Comparison of ENCODE assay signal across 21 cellular contexts in genomic region chr10:37896436-37896835, GRCh38.
"Had no signal": no experiment of that assay in that cellular context is flagged by ENCODE, and none has a peak within 500 bp of the region (broad histone marks: within the 10 kb centered on the region; RNA-seq: fewer than 3 reads in every experiment).

No MANE protein-coding gene starts in this region.

- H3K27me3 ChIP-seq: neutrophil, right lobe of liver, suprapubic skin, transverse colon, upper lobe of right lung, uterus had no signal

- H3K4me1 Mint-ChIP-seq: neural crest cell; stimulated activated naive B cell treated with anti-CD40 and anti-IgM and Interleukin-4, amounts not matched to agents 10 μg/mL and 1 μg/mL and 100 μg/mL, for 72 hours had no signal

- H3K4me1 ChIP-seq: lower lobe of right lung, parathyroid adenoma, right lobe of liver, suprapubic skin, transverse colon, upper lobe of right lung, uterus had no signal

- H3K9ac ChIP-seq: parathyroid adenoma had no signal

- H3K27me3 Mint-ChIP-seq: natural killer cell treated with Interleukin-12 subunit alpha and Interleukin-12 subunit beta and Interleukin-15 and Interleukin-18, amount 100 ng/mL, for 72 hours; progenitor cell of endocrine pancreas; stimulated activated naive B cell treated with anti-CD40 and anti-IgM and Interleukin-4, amounts not matched to agents 10 μg/mL and 1 μg/mL and 100 μg/mL, for 72 hours; stimulated activated naive CD8-positive, alpha-beta T cell treated with anti-CD3 and anti-CD28 coated beads, Interleukin-15, Interleukin-2, amounts not matched to agents 100 ng/mL and 50 ng/mL, for 24 hours had no signal

- H3K27ac Mint-ChIP-seq: natural killer cell treated with Interleukin-12 subunit alpha and Interleukin-12 subunit beta and Interleukin-15 and Interleukin-18, amount 100 ng/mL, for 72 hours; progenitor cell of endocrine pancreas; stimulated activated naive B cell treated with anti-CD40 and anti-IgM and Interleukin-4, amounts not matched to agents 10 μg/mL and 1 μg/mL and 100 μg/mL, for 72 hours; stimulated activated naive CD8-positive, alpha-beta T cell treated with anti-CD3 and anti-CD28 coated beads, Interleukin-15, Interleukin-2, amounts not matched to agents 100 ng/mL and 50 ng/mL, for 24 hours had no signal

- DNase-seq: dermis blood vessel endothelial cell; effector memory CD4-positive, alpha-beta T cell; hypothalamus; left ventricle myocardium superior; lower lobe of right lung; right lobe of liver; small intestine; stimulated activated CD4-positive, alpha-beta T cell treated with anti-CD3 and anti-CD28 coated beads, Interleukin-15, amount 100 ng/mL, for 24 hours; stimulated activated CD4-positive, alpha-beta T cell treated with anti-CD3 and anti-CD28 coated beads, Interleukin-2, amount 100 ng/mL, for 48 hours; stimulated activated naive B cell treated with anti-CD40 and anti-IgM and Interleukin-4, amounts not matched to agents 10 μg/mL and 1 μg/mL and 100 μg/mL, for 72 hours; transverse colon; upper lobe of right lung; uterus had no signal

- H3K4me3 ChIP-seq: coronary artery, lower lobe of right lung, right lobe of liver, suprapubic skin, transverse colon, upper lobe of right lung, uterus had no signal

- H3K36me3 ChIP-seq: lower lobe of right lung, neutrophil, right lobe of liver, suprapubic skin, transverse colon, upper lobe of right lung, uterus had no signal

- H3K27ac ChIP-seq: coronary artery, lower lobe of right lung, neutrophil, parathyroid adenoma, right lobe of liver, suprapubic skin, transverse colon, upper lobe of right lung, uterus had no signal

- H3K4me3 Mint-ChIP-seq: natural killer cell treated with Interleukin-12 subunit alpha and Interleukin-12 subunit beta and Interleukin-15 and Interleukin-18, amount 100 ng/mL, for 72 hours; neural crest cell; stimulated activated naive B cell treated with anti-CD40 and anti-IgM and Interleukin-4, amounts not matched to agents 10 μg/mL and 1 μg/mL and 100 μg/mL, for 72 hours; stimulated activated naive CD8-positive, alpha-beta T cell treated with anti-CD3 and anti-CD28 coated beads, Interleukin-15, Interleukin-2, amounts not matched to agents 100 ng/mL and 50 ng/mL, for 24 hours had no signal
